In genomic region chr1:33248244-33248643, GRCh38 we compare ENCODE assay signal across 18 cellular contexts. TPM values are rescaled to one million over a fixed set of nuclear protein-coding genes. Genes with fewer than 3 reads are reported as not detected.
DNase-seq lines count a peak whose midpoint lies in the region; ATAC-seq, FAIRE-seq and TF ChIP-seq lines count a peak whose summit lies in the region.
"Had no signal": no experiment of that assay in that cellular context is flagged by ENCODE, and none has a peak within 500 bp of the region (broad histone marks: within the 10 kb centered on the region; RNA-seq: fewer than 3 reads in every experiment).

No MANE protein-coding gene starts in this region.

- H3K9ac ChIP-seq in H1 (replicated peaks in 1 of 4; ENCODE audit: extremely low read depth in 1 of 4, low read depth in 3 of 4, low read length in 3 of 4), result no peak overlapping the region
- no peak overlapping the region for H3K9ac ChIP-seq in trophoblast cell (ENCODE audit: low read length)
- H3K9ac ChIP-seq: BLaER1 treated with 17β-estradiol and CSF1 and Interleukin-3, amounts not matched to agents 10 nM and 100 nM; SK-N-SH had no signal

- no peak for FAIRE-seq in H1 (lab: Jason Lieb, UNC)

- no peak overlapping the region for H3K56ac ChIP-seq in H1 (replicated peaks; ENCODE audit: insufficient read length, low read depth, low read length)

- H3K4me2 ChIP-seq in H1 (ENCODE audit: insufficient read depth in 1 of 2, low read depth in 2 of 2, low read length in 2 of 2) (0 out of 4 replicates have a peak overlapping the region, but pooled peaks of 1 of the 2 experiments have one; percentile 18), trophoblast cell (ENCODE audit: low read length) (no peak overlapping the region)
- H3K4me2 ChIP-seq: BLaER1 treated with 17β-estradiol and CSF1 and Interleukin-3, amounts not matched to agents 10 nM and 100 nM; PC-9; SK-N-SH had no signal

- H2BK12ac ChIP-seq in H1 (ENCODE audit: low read depth, low read length) (0 out of 2 replicates have a peak overlapping the region, but pooled peaks have one; percentile 1), trophoblast cell (ENCODE audit: low read length) (no peak overlapping the region)

- no peak overlapping the region for H2BK20ac ChIP-seq in H1 (ENCODE audit: low read length)

- no peak overlapping the region for H3K27ac ChIP-seq in H1 (ENCODE audit: low read depth, low read length)
- no peak overlapping the region for H3K27ac ChIP-seq in trophoblast cell (ENCODE audit: low read depth, low read length)
- no peak overlapping the region for H3K27ac ChIP-seq in testis
- H3K27ac ChIP-seq: 22Rv1; BLaER1 treated with 17β-estradiol and CSF1 and Interleukin-3, amounts not matched to agents 10 nM and 100 nM; PC-9 had no signal

- DNase-seq in activated effector memory CD4-positive, alpha-beta T cell treated with anti-CD3 and anti-CD28 coated beads, Interleukin-2, amount 50 U/mL, for 16 hours, result peak; percentile 30
- DNase-seq in activated effector memory CD4-positive, alpha-beta T cell treated with Interleukin-2 at 50 U/mL for 16 hours, result no peak
- DNase-seq in RPMI7951 (ENCODE audit: low read depth) (peak; percentile 49), H1 (ENCODE audit: low read depth in 1 of 2, low spot score in 2 of 2) (no peak), trophoblast cell (peak; percentile 21 to 82), COR-L47 (lab: John Stamatoyannopoulos, UW) (no peak), testis (no peak)
- DNase-seq: GDM1, GOT3, NCI-H1436 treated with DMSO at 0.1 percent for 48 hours, NCI-H2107, NCI-H345, PC-9, SK-N-SH had no signal

- H3K23me2 ChIP-seq in H1 (ENCODE audit: low read depth, low read length), result peaks cover 2% of the 10 kb centered on the region; the same call in 1 of the 2 replicates

- H4K8ac ChIP-seq in H1 (ENCODE audit: extremely low read depth, insufficient read depth, low read length), result no peak overlapping the region
- no peak overlapping the region for H4K8ac ChIP-seq in trophoblast cell (ENCODE audit: low read depth, low read length)

- H2AK5ac ChIP-seq in H1 (ENCODE audit: low read depth, low read length) (no peak overlapping the region), trophoblast cell (ENCODE audit: low read length) (no peak overlapping the region)

- no peak overlapping the region for H4K12ac ChIP-seq in trophoblast cell (ENCODE audit: low read depth, low read length)

- no peak for TF ChIP-seq CTCF in H1 (IDR thresholded peaks at IDR 0.05; ENCODE audit: control extremely low read depth in 1 of 3, insufficient read depth in 1 of 3, low read depth in 1 of 3, low read length in 3 of 3)
- no peak for TF ChIP-seq CTCF in testis (IDR thresholded peaks at IDR 0.05)

- H3K4me1 ChIP-seq in H1 (replicated peaks in 1 of 4; ENCODE audit: control insufficient read depth in 3 of 4, insufficient read depth in 4 of 4, low read length in 3 of 4) (peaks cover 0 to 6% (median 3%) of the 10 kb centered on the region in 4 experiments; a peak in 4 of 7 replicates), trophoblast cell (ENCODE audit: control insufficient read depth in 1 of 2, insufficient read depth in 2 of 2, low read length in 2 of 2) (peaks cover 20 to 24% of the 10 kb centered on the region in 2 experiments), testis (no peaks in the 10 kb centered on the region)

- no peak for TF ChIP-seq RAD21 in H1 (IDR thresholded peaks at IDR 0.05 in 1 of 2, conservative IDR thresholded peaks at IDR 0.05 in 1 of 2; ENCODE audit: low read depth in 2 of 2, low read length in 2 of 2)

- POLR2A ChIA-PET in H1 (lab: Charles Lee; ENCODE audit: partially characterized antibody), result interaction anchor here (0.6 to 1.2 kb wide), 4 partner anchors 67 to 1606 kb away, joined by 3 to 5 read pairs (median 4); partner anchors contain the start of gene TRIM62

- H3K23ac ChIP-seq in H1 (ENCODE audit: insufficient read length) (no peak overlapping the region), trophoblast cell (ENCODE audit: low read length) (no peak overlapping the region)

- no peak for TF ChIP-seq EP300 in H1 (IDR thresholded peaks at IDR 0.05; ENCODE audit: borderline replicate concordance in 1 of 2, low read depth in 2 of 2, low read length in 2 of 2)

- H2BK5ac ChIP-seq in H1 (ENCODE audit: low read depth, low read length) (no peak overlapping the region), trophoblast cell (ENCODE audit: low read depth, low read length, poor library complexity) (no peak overlapping the region)

- H3K4me3 ChIP-seq in H1 (ENCODE audit: extremely low read depth in 1 of 4, insufficient read depth in 2 of 4, low read depth in 3 of 4, low read length in 4 of 4) (no peak overlapping the region), trophoblast cell (ENCODE audit: low read depth, low read length) (no peak overlapping the region), testis (no peak overlapping the region)
- H3K4me3 ChIP-seq: BLaER1 treated with 17β-estradiol and CSF1 and Interleukin-3, amounts not matched to agents 10 nM and 100 nM; PC-9 had no signal

- H3K18ac ChIP-seq in H1 (ENCODE audit: extremely low read depth, low read length) (no peak overlapping the region), trophoblast cell (ENCODE audit: low read length) (no peak overlapping the region)

- H3K14ac ChIP-seq in H1 (ENCODE audit: insufficient read length), result no peak overlapping the region
- H3K14ac ChIP-seq in trophoblast cell (ENCODE audit: low read length), result no peak overlapping the region

- H3K4ac ChIP-seq in H1 (replicated peaks; ENCODE audit: insufficient read length, low read depth, low read length), result no peak overlapping the region
- H3K4ac ChIP-seq in trophoblast cell (ENCODE audit: low read depth, low read length), result no peak overlapping the region

- no peak overlapping the region for H2AFZ ChIP-seq in H1 (ENCODE audit: low read length)
- no peak overlapping the region for H2AFZ ChIP-seq in trophoblast cell (ENCODE audit: insufficient read depth, low read length, poor library complexity)
- H2AFZ ChIP-seq: PC-9 had no signal

- H4K91ac ChIP-seq in H1 (replicated peaks; ENCODE audit: insufficient read length, low read length) (no peak overlapping the region), trophoblast cell (ENCODE audit: low read depth, low read length) (no peak overlapping the region)

- H3K79me2 ChIP-seq in H1 (ENCODE audit: control insufficient read depth in 1 of 2, insufficient read depth in 2 of 2, low read length in 2 of 2) (no peaks in the 10 kb centered on the region), trophoblast cell (ENCODE audit: control insufficient read depth, insufficient read depth, low read length, poor library complexity) (no peaks in the 10 kb centered on the region)

- no peak overlapping the region for H4K5ac ChIP-seq in H1 (ENCODE audit: insufficient read length, low read depth, low read length)

- H3K79me1 ChIP-seq in H1 (ENCODE audit: low read depth, low read length) (no peaks in the 10 kb centered on the region), trophoblast cell (ENCODE audit: low read length) (peaks cover 9% of the 10 kb centered on the region)

- H2BK120ac ChIP-seq in H1 (replicated peaks; ENCODE audit: low read depth, low read length) (no peak overlapping the region), trophoblast cell (ENCODE audit: insufficient read depth, low read length, poor library complexity) (no peak overlapping the region)

- H3K27me3 ChIP-seq in H1 (replicated peaks in 1 of 4; ENCODE audit: control insufficient read depth in 3 of 4, extremely low read depth in 1 of 4, insufficient read depth in 3 of 4, low read length in 3 of 4), result peaks cover 0 to 4% (median 0%) of the 10 kb centered on the region in 4 experiments; a peak in 1 of 7 replicates
- H3K27me3 ChIP-seq in trophoblast cell (ENCODE audit: insufficient read depth, low read length), result no peaks in the 10 kb centered on the region
- no peaks in the 10 kb centered on the region for H3K27me3 ChIP-seq in testis
- H3K27me3 ChIP-seq: BLaER1 treated with 17β-estradiol and CSF1 and Interleukin-3, amounts not matched to agents 10 nM and 100 nM had no signal

- H3K36me3 ChIP-seq in H1 (ENCODE audit: control insufficient read depth in 2 of 4, insufficient read depth in 4 of 4, low read length in 3 of 4) (no peaks in the 10 kb centered on the region), trophoblast cell (ENCODE audit: control insufficient read depth in 1 of 2, insufficient read depth in 2 of 2, low read length in 2 of 2) (no peaks in the 10 kb centered on the region), testis (ENCODE audit: low read depth, missing control alignments) (no peaks in the 10 kb centered on the region)
- H3K36me3 ChIP-seq: BLaER1 treated with 17β-estradiol and CSF1 and Interleukin-3, amounts not matched to agents 10 nM and 100 nM had no signal

- H4K20me1 ChIP-seq in H1 (replicated peaks in 1 of 2; ENCODE audit: control insufficient read depth in 1 of 2, insufficient read depth in 2 of 2, low read length in 2 of 2), result no peaks in the 10 kb centered on the region
- H4K20me1 ChIP-seq: BLaER1 treated with 17β-estradiol and CSF1 and Interleukin-3, amounts not matched to agents 10 nM and 100 nM had no signal

- H2BK15ac ChIP-seq in H1 (ENCODE audit: low read length), result no peak overlapping the region

- H3K9me3 ChIP-seq in H1 (ENCODE audit: insufficient read depth in 2 of 2, low read depth in 1 of 2, low read length in 1 of 2) (no peaks in the 10 kb centered on the region), trophoblast cell (ENCODE audit: insufficient read depth, low read depth, low read length) (no peaks in the 10 kb centered on the region), testis (no peaks in the 10 kb centered on the region)
- H3K9me3 ChIP-seq: SK-N-SH had no signal

- no peak for ATAC-seq in GM21390 (IDR thresholded peaks at IDR 0.05; ENCODE audit: unreplicated experiment)
- ATAC-seq: Right ventricle myocardium inferior had no signal

- CTCF ChIA-PET in H1 (lab: Charles Lee; ENCODE audit: partially characterized antibody), result interaction anchor here (1.0 to 1.4 kb wide), 5 partner anchors 12 to 58 kb away, joined by 3 to 5 read pairs (median 4); no protein-coding TSS in a partner anchor

- no peak for TF ChIP-seq POLR2A in H1 (IDR thresholded peaks at IDR 0.05; ENCODE audit: control extremely low read depth in 1 of 2, low read depth in 2 of 2, low read length in 2 of 2)
- no peak for TF ChIP-seq POLR2A in testis (IDR thresholded peaks at IDR 0.05)

- intact Hi-C loops in testis (cut with DNase I; ENCODE audit: low total_unique reads), result no loop called here

RNA-seq across cellular contexts. Expression of gene ZNF362, which starts 8.0 kb away (rescaled TPM):
- 6.6 and 8.9 TPM in 2 replicates for total RNA-seq in RPMI7951 (2014; rRNA removed; shearing (Covaris generic))
- total RNA-seq in H1 (2021; fragmentation: NEBNext Ultra II Directional; extraction: Animal tissue kit (Norgen Biotek cat#: 25700)), result 27.8 and 30.0 TPM in 2 replicates
- polyA plus RNA-seq in H1 (2011; rRNA removed) (24.2 and 40.4 TPM in 2 replicates), testis (ENCODE audit: insufficient read depth, low read depth, low replicate concordance) (16.3 TPM)
- polyA plus RNA-seq in H1 (2011; cell fraction: cytosol; rRNA removed), result 16.1 TPM
- 24.6 TPM for polyA plus RNA-seq in H1 (2011; cell fraction: nucleus; rRNA removed)
- 15.4 to 21.7 TPM (median 18.6 TPM) in 4 replicates for polyA plus RNA-seq in H1 (2012, experiment 1 of 2)
- polyA plus RNA-seq in H1 (2012, experiment 2 of 2), result 16.3 TPM
- 20.9 TPM for polyA plus RNA-seq in H1 (2013, experiment 1 of 2)
- 20.1 TPM for polyA plus RNA-seq in H1 (2013, experiment 2 of 2)
- polyA minus RNA-seq in H1 (2011; rRNA and poly(A)+ RNA removed), result 14.9 and 19.7 TPM in 2 replicates
- polyA minus RNA-seq in H1 (2011; cell fraction: cytosol; rRNA and poly(A)+ RNA removed), result 17.6 TPM
- polyA minus RNA-seq in H1 (2011; cell fraction: nucleus; rRNA and poly(A)+ RNA removed), result 17.4 TPM
- polyA plus RNA-seq in trophoblast cell (2013), result 31.7 and 34.3 TPM in 2 replicates
- 10 to 100 TPM; 26.6 to 28.6 TPM for total RNA-seq in testis

Comparison
In these comparisons a context has a peak if more than half of its experiments do, and no peak if none do; other contexts are left out.
1. DNase-seq: peak in activated effector memory CD4-positive, alpha-beta T cell treated with anti-CD3 and anti-CD28 coated beads, Interleukin-2, amount 50 U/mL, for 16 hours (single experiment), RPMI7951 (single experiment) and trophoblast cell (2 of 2); none in activated effector memory CD4-positive, alpha-beta T cell treated with Interleukin-2 at 50 U/mL for 16 hours (single experiment), H1 (0 of 2), COR-L47 (single experiment) and testis (single experiment).